In genomic region chr10:114483575-114483974, GRCh38 we compare ENCODE assay signal across 24 cellular contexts.
DNase-seq lines count a peak whose midpoint lies in the region; ATAC-seq, FAIRE-seq and TF ChIP-seq lines count a peak whose summit lies in the region.
"Had no signal": no experiment of that assay in that cellular context is flagged by ENCODE, and none has a peak within 500 bp of the region (broad histone marks: within the 10 kb centered on the region; RNA-seq: fewer than 3 reads in every experiment).

No MANE protein-coding gene starts in this region.

- no peak overlapping the region for H3K4me3 ChIP-seq in CD8-positive, alpha-beta memory T cell (ENCODE audit: low read length)
- H3K4me3 ChIP-seq in dorsolateral prefrontal cortex (no peak overlapping the region), left lung (no peak overlapping the region), stomach (no peak overlapping the region)
- H3K4me3 ChIP-seq: smooth muscle cell had no signal

- CTCF ChIA-PET in CD8-positive, alpha-beta memory T cell (lab: Charles Lee): interaction anchor here (0.5 to 5.6 kb wide), 2 partner anchors 10 to 12 kb away, joined by 3 to 18 read pairs; no protein-coding TSS in a partner anchor

- peak overlapping the region in 5 of 8 donors; percentile 8 to 82 (median 29) for H3K27ac Mint-ChIP-seq in CD8-positive, alpha-beta memory T cell
- H3K27ac Mint-ChIP-seq: CD14-positive monocyte; IgD-negative memory B cell; T-helper 2 cell treated with Interferon-gamma antibody and Interleukin-4, amounts not matched to agents 5 μg/mL and 100 μg/mL, for 36 hours; WTC11 had no signal

- H3K27me3 ChIP-seq in CD8-positive, alpha-beta memory T cell (ENCODE audit: insufficient read depth, low read length, poor library complexity, severe bottlenecking): no peaks in the 10 kb centered on the region
- H3K27me3 ChIP-seq in dorsolateral prefrontal cortex: peaks cover 0 to 15% (median 0%) of the 10 kb centered on the region in 45 donors
- H3K27me3 ChIP-seq in left lung: no peaks in the 10 kb centered on the region
- no peaks in the 10 kb centered on the region for H3K27me3 ChIP-seq in stomach

- POLR2A ChIA-PET in CD8-positive, alpha-beta memory T cell (lab: Charles Lee): no interaction called here

- H3K9me3 Mint-ChIP-seq in CD8-positive, alpha-beta memory T cell: no peaks in the 10 kb centered on the region
- H3K9me3 Mint-ChIP-seq: activated T-helper 17 cell treated with anti-CD3 and anti-CD28 coated beads, Interleukin-2, amount 50 U/mL, for 72 hours; CD14-positive monocyte; IgD-negative memory B cell; T-helper 2 cell treated with Interferon-gamma antibody and Interleukin-4, amounts not matched to agents 5 μg/mL and 100 μg/mL, for 36 hours had no signal

- peaks cover 14% of the 10 kb centered on the region for H3K4me1 ChIP-seq in CD8-positive, alpha-beta memory T cell (ENCODE audit: insufficient read depth, low read length)
- peaks cover 5 to 8% of the 10 kb centered on the region in 2 donors for H3K4me1 ChIP-seq in left lung
- peaks cover 0 to 25% (median 13%) of the 10 kb centered on the region in 4 donors for H3K4me1 ChIP-seq in stomach

- no peaks in the 10 kb centered on the region for H3K27me3 Mint-ChIP-seq in CD8-positive, alpha-beta memory T cell
- H3K27me3 Mint-ChIP-seq: activated T-helper 17 cell treated with anti-CD3 and anti-CD28 coated beads, Interleukin-2, amount 50 U/mL, for 72 hours; IgD-negative memory B cell had no signal

- 55 to 81% (median 64%) methylated on average over 6 of the region's 6 CpGs for WGBS in stomach, 5 donors

- peaks cover 7 to 95% (median 32%) of the 10 kb centered on the region in 3 donors for H3K36me3 Mint-ChIP-seq in CD8-positive, alpha-beta memory T cell
- H3K36me3 Mint-ChIP-seq: CD14-positive monocyte had no signal

- H3K27ac ChIP-seq in CD8-positive, alpha-beta memory T cell (ENCODE audit: low read depth, low read length): no peak overlapping the region
- H3K27ac ChIP-seq in dorsolateral prefrontal cortex (peak overlapping the region in 48 of 59 donors; percentile 6 to 80 (median 55)), left lung (no peak overlapping the region), stomach (peak overlapping the region in 3 of 5 donors; percentile 25 to 68 (median 47))
- H3K27ac ChIP-seq: RWPE1 had no signal

- no peak for DNase-seq in CD8-positive, alpha-beta memory T cell
- DNase-seq in dorsolateral prefrontal cortex (peak in 2 of 10 donors; percentile 52 to 53), left lung (no peak), stomach (peak; percentile 57), NOMO-1 treated with dmso at 0.1 percent for 144 hours (lab: John Stamatoyannopoulos, UW; ENCODE audit: unreplicated experiment) (no peak), D721Med (ENCODE audit: insufficient read length, low spot score) (no peak), T-helper 1 cell (no peak)
- DNase-seq: HCEC 1CT; kidney; mammary epithelial cell; NCI-H2029 treated with DMSO at 0.1 percent for 48 hours; NCI-H2227 treated with DMSO at 0.1 percent for 48 hours; NCI-H774; SK-N-SH; stimulated activated CD4-positive, alpha-beta T cell treated with anti-CD3 and anti-CD28 coated beads, Interleukin-2, amount 100 ng/mL, for 24 hours had no signal

- no peak overlapping the region for H3K4me3 Mint-ChIP-seq in CD8-positive, alpha-beta memory T cell
- H3K4me3 Mint-ChIP-seq: activated T-helper 17 cell treated with anti-CD3 and anti-CD28 coated beads, Interleukin-2, amount 50 U/mL, for 72 hours; CD14-positive monocyte; IgD-negative memory B cell; T-helper 2 cell treated with Interferon-gamma antibody and Interleukin-4, amounts not matched to agents 5 μg/mL and 100 μg/mL, for 36 hours; WTC11 had no signal

- peaks cover 6 to 60% (median 40%) of the 10 kb centered on the region in 3 donors for H3K4me1 Mint-ChIP-seq in CD8-positive, alpha-beta memory T cell
- H3K4me1 Mint-ChIP-seq: CD14-positive monocyte had no signal

- ATAC-seq in left lung: peak; percentile 62
- ATAC-seq: activated T-helper 17 cell treated with anti-CD3 and anti-CD28 coated beads, Interleukin-2, amount 50 U/mL, for 72 hours; WTC11 had no signal

- H3K9me3 ChIP-seq in CD8-positive, alpha-beta memory T cell (ENCODE audit: low read length): no peaks in the 10 kb centered on the region
- H3K9me3 ChIP-seq in left lung (no peaks in the 10 kb centered on the region), stomach (no peaks in the 10 kb centered on the region)
- H3K9me3 ChIP-seq: SK-N-SH had no signal

- no peak for FAIRE-seq in D721Med (lab: Jason Lieb, UNC)
- FAIRE-seq: bronchial epithelial cell, GM19239, kidney had no signal

- peaks cover 31% of the 10 kb centered on the region for H3K36me3 ChIP-seq in CD8-positive, alpha-beta memory T cell (ENCODE audit: insufficient read depth, low read length)
- H3K36me3 ChIP-seq in left lung (no peaks in the 10 kb centered on the region), stomach (peaks cover 12 to 59% (median 44%) of the 10 kb centered on the region in 4 donors)

- TF ChIP-seq CTCF in dorsolateral prefrontal cortex (IDR thresholded peaks at IDR 0.05 in 54 of 56, conservative IDR thresholded peaks at IDR 0.05 in 2 of 56; ENCODE audit: low read depth in 1 of 56, partially characterized antibody in 56 of 56) (no peak), left lung (IDR thresholded peaks at IDR 0.05) (no peak), stomach (IDR thresholded peaks at IDR 0.05) (no peak), D721Med (IDR thresholded peaks at IDR 0.05; ENCODE audit: insufficient read depth, missing control alignments) (no peak)

- TF ChIP-seq POLR2A in stomach (IDR thresholded peaks at IDR 0.05): no peak

- TF ChIP-seq EP300 in stomach (IDR thresholded peaks at IDR 0.05): no peak

- intact Hi-C loops in dorsolateral prefrontal cortex (cut with DNase I) (no loop called here), left lung (cut with DNase I) (no loop called here), stomach (cut with DNase I; ENCODE audit: low total_unique reads) (no loop called here)

Comparison
In these comparisons a context has a peak if more than half of its experiments do, and no peak if none do; other contexts are left out.
1. H3K27ac ChIP-seq: peak in dorsolateral prefrontal cortex (48 of 59) and stomach (3 of 5); none in CD8-positive, alpha-beta memory T cell (single experiment) and left lung (0 of 2).